In genomic region chr11:75814686-75815344, GRCh38 we compare ENCODE assay signal across 8 cellular contexts. TPM values are rescaled to one million over a fixed set of nuclear protein-coding genes. Genes with fewer than 3 reads are reported as not detected.
DNase-seq lines count a peak whose midpoint lies in the region; ATAC-seq and TF ChIP-seq lines count a peak whose summit lies in the region.

TSS of gene UVRAG (plus strand) at chr11:75815210. CDS start at chr11:75815408, 198 bp downstream.

- H3K9me3 Mint-ChIP-seq in progenitor cell of endocrine pancreas (ENCODE audit: low read depth) = no peaks in the 10 kb centered on the region

- TF ChIP-seq POLR2A in GM15510 (IDR thresholded peaks at IDR 0.05; ENCODE audit: borderline replicate concordance, extremely low read depth, insufficient read length) = peak; percentile 87

- peak within 1 kb of the TSS; percentile 85 for H3K4me3 ChIP-seq in left ventricle myocardium inferior

- H3K27ac Mint-ChIP-seq in T-helper 17 cell (no peak within 1 kb of the TSS), progenitor cell of endocrine pancreas (peak within 1 kb of the TSS; percentile 98)

- H3K4me1 ChIP-seq in left ventricle myocardium inferior = peaks cover 61% of the 10 kb centered on the region

- intact Hi-C loops in left ventricle myocardium inferior (cut with micrococcal nuclease) = no loop called here

- peak; percentile 97 for DNase-seq in NCI-H1694 treated with DMSO at 0.1 percent for 48 hours (lab: John Stamatoyannopoulos, UW)
- peak; percentile 91 to 98 (median 97) for DNase-seq in T-helper 17 cell
- peak; percentile 97 to 100 (median 100) for DNase-seq in amygdala (lab: John Stamatoyannopoulos, UW)
- peak; percentile 97 for DNase-seq in left ventricle myocardium inferior
- peak; percentile 99 for DNase-seq in progenitor cell of endocrine pancreas (ENCODE audit: low spot score, unreplicated experiment)
- DNase-seq in ureter (ENCODE audit: low spot score) = peak; percentile 99

- H3K27me3 Mint-ChIP-seq in T-helper 17 cell (peaks cover 12% of the 10 kb centered on the region), progenitor cell of endocrine pancreas (no peaks in the 10 kb centered on the region)

- peak; percentile 48 for TF ChIP-seq CTCF in left ventricle myocardium inferior (IDR thresholded peaks at IDR 0.05; ENCODE audit: borderline replicate concordance)
- TF ChIP-seq CTCF in progenitor cell of endocrine pancreas (IDR thresholded peaks at IDR 0.05; ENCODE audit: unreplicated experiment) = no peak

- H3K36me3 ChIP-seq in left ventricle myocardium inferior = no peaks in the 10 kb centered on the region

- H3K4me3 Mint-ChIP-seq in T-helper 17 cell = no peak within 1 kb of the TSS
- H3K4me3 Mint-ChIP-seq in progenitor cell of endocrine pancreas (ENCODE audit: low read depth) = no peak within 1 kb of the TSS

- peak within 1 kb of the TSS; percentile 95 for H3K27ac ChIP-seq in left ventricle myocardium inferior (replicated peaks)

- peak; percentile 78 for ATAC-seq in HG02885 (IDR thresholded peaks at IDR 0.05; ENCODE audit: poor library complexity, unreplicated experiment)
- ATAC-seq in T-helper 17 cell = peak; percentile 89

- H3K9me3 ChIP-seq in T-helper 17 cell (ENCODE audit: control insufficient read depth, low read length, poor library complexity, severe bottlenecking) (no peaks in the 10 kb centered on the region), left ventricle myocardium inferior (replicated peaks) (no peaks in the 10 kb centered on the region)

- peaks cover 16% of the 10 kb centered on the region for H3K4me1 Mint-ChIP-seq in T-helper 17 cell
- peaks cover 12% of the 10 kb centered on the region for H3K4me1 Mint-ChIP-seq in progenitor cell of endocrine pancreas (ENCODE audit: low read depth)

- H3K36me3 Mint-ChIP-seq in T-helper 17 cell (ENCODE audit: low read depth) = peaks cover 3% of the 10 kb centered on the region
- no peaks in the 10 kb centered on the region for H3K36me3 Mint-ChIP-seq in progenitor cell of endocrine pancreas (ENCODE audit: insufficient read depth)

- H3K27me3 ChIP-seq in left ventricle myocardium inferior (ENCODE audit: low read depth) = no peaks in the 10 kb centered on the region

RNA-seq across cellular contexts. Expression of gene UVRAG, which starts in this region (rescaled TPM):
- total RNA-seq in T-helper 17 cell (10 to 100 TPM; 25.2 to 29.8 TPM), left ventricle myocardium inferior (11.4 TPM), progenitor cell of endocrine pancreas (25.7 and 29.7 TPM in 2 replicates), ureter (33.6 TPM)

Comparison
In these comparisons a context has a peak if more than half of its experiments do, and no peak if none do; other contexts are left out.
1. Peak in every context shown above with its lines: DNase-seq, ATAC-seq, H3K4me3 ChIP-seq and H3K27ac ChIP-seq.